Comparison of ENCODE assay signal across 17 cellular contexts in the genomic region with DNA sequence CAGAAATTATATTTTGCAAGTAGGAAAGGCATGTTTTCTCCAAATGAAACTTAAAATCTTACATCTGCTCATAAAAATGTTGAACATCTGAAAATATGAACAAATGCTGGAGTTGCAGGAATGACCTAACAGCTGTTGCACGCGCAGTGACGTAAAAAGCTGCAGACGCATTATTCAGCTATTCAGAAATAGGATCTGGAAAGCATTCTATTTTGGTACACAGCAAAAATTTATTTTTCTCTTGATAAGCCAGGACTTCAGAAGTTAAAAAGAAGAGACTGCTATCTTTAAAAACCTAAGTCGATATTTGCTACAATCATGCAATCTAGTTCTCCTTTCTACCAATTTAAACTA. TPM values are rescaled to one million over a fixed set of nuclear protein-coding genes. Genes with fewer than 3 reads are reported as not detected.
DNase-seq lines count a peak whose midpoint lies in the region; ATAC-seq and TF ChIP-seq lines count a peak whose summit lies in the region.
"Had no signal": no experiment of that assay in that cellular context is flagged by ENCODE, and none has a peak within 500 bp of the region (broad histone marks: within the 10 kb centered on the region; RNA-seq: fewer than 3 reads in every experiment).

No MANE protein-coding gene starts in this region.

- H3K36me3 ChIP-seq in adipocyte (ENCODE audit: control insufficient read depth, insufficient read depth, low read length, severe bottlenecking) (no peaks in the 10 kb centered on the region), ovary (no peaks in the 10 kb centered on the region), vagina (no peaks in the 10 kb centered on the region)
- H3K36me3 ChIP-seq: neutrophil had no signal

- no peak for ATAC-seq in GM21515 (IDR thresholded peaks at IDR 0.05; ENCODE audit: unreplicated experiment)
- ATAC-seq: stimulated activated naive B cell treated with anti-CD40 and anti-IgM and Interleukin-4, amounts not matched to agents 10 μg/mL and 1 μg/mL and 100 μg/mL, for 72 hours had no signal

- TF ChIP-seq CTCF in foreskin fibroblast (IDR thresholded peaks at IDR 0.05; ENCODE audit: low read depth, low read length) (no peak), ovary (IDR thresholded peaks at IDR 0.05) (no peak), vagina (IDR thresholded peaks at IDR 0.05) (no peak), mesothelial cell of epicardium (IDR thresholded peaks at IDR 0.05; ENCODE audit: unreplicated experiment) (no peak)

- H3K27ac ChIP-seq in ovary, result no peak overlapping the region
- peak overlapping the region; percentile 54 for H3K27ac ChIP-seq in vagina
- H3K27ac ChIP-seq: HL-60, neutrophil, SK-N-MC had no signal

- no peaks in the 10 kb centered on the region for H3K27me3 Mint-ChIP-seq in mesothelial cell of epicardium (ENCODE audit: low read depth)

- H3K4me3 Mint-ChIP-seq in mesothelial cell of epicardium, result no peak overlapping the region
- H3K4me3 Mint-ChIP-seq: stimulated activated naive B cell treated with anti-CD40 and anti-IgM and Interleukin-4, amounts not matched to agents 10 μg/mL and 1 μg/mL and 100 μg/mL, for 72 hours had no signal

- no peaks in the 10 kb centered on the region for H3K27me3 ChIP-seq in adipocyte (replicated peaks; ENCODE audit: control insufficient read depth, insufficient read depth, low read length)
- H3K27me3 ChIP-seq in ovary, result no peaks in the 10 kb centered on the region
- no peaks in the 10 kb centered on the region for H3K27me3 ChIP-seq in vagina
- H3K27me3 ChIP-seq: neutrophil had no signal

- TF ChIP-seq EP300 in ovary (IDR thresholded peaks at IDR 0.05), result no peak

- intact Hi-C loops in ovary (cut with DNase I), result loop anchor here in 1 of 4 donors (1.0 kb wide), 1 partner anchor 61 kb away; no protein-coding TSS in a partner anchor
- intact Hi-C loops in vagina (cut with DNase I), result no loop called here

- TF ChIP-seq POLR2A in ovary (IDR thresholded peaks at IDR 0.05) (no peak), vagina (IDR thresholded peaks at IDR 0.05) (no peak)

- peaks cover 15% of the 10 kb centered on the region for H3K9me3 Mint-ChIP-seq in mesothelial cell of epicardium
- H3K9me3 Mint-ChIP-seq: stimulated activated naive B cell treated with anti-CD40 and anti-IgM and Interleukin-4, amounts not matched to agents 10 μg/mL and 1 μg/mL and 100 μg/mL, for 72 hours had no signal

- H3K9me3 ChIP-seq in adipocyte (ENCODE audit: control insufficient read depth, low read length), result peaks cover 13% of the 10 kb centered on the region
- H3K9me3 ChIP-seq in ovary, result no peaks in the 10 kb centered on the region
- H3K9me3 ChIP-seq in vagina, result no peaks in the 10 kb centered on the region
- H3K9me3 ChIP-seq: neutrophil had no signal

- peaks cover 30% of the 10 kb centered on the region for H3K4me1 ChIP-seq in adipocyte (ENCODE audit: control insufficient read depth, insufficient read depth, low read length)
- peaks cover 2% of the 10 kb centered on the region for H3K4me1 ChIP-seq in ovary (ENCODE audit: insufficient read depth)
- no peaks in the 10 kb centered on the region for H3K4me1 ChIP-seq in vagina

- peaks cover 30% of the 10 kb centered on the region for H3K4me1 Mint-ChIP-seq in mesothelial cell of epicardium

- H3K4me3 ChIP-seq in adipocyte (ENCODE audit: low read length) (peak overlapping the region; percentile 78), foreskin fibroblast (ENCODE audit: low read depth in 1 of 2, low read length in 2 of 2) (peak overlapping the region; percentile 39 to 50), ovary (peak overlapping the region; percentile 15), vagina (peak overlapping the region in 1 of 2 donors; percentile 17)
- H3K4me3 ChIP-seq: SK-N-MC had no signal

- H3K9ac ChIP-seq in adipocyte (ENCODE audit: low read length), result peak overlapping the region; percentile 66

- no peak overlapping the region for H3K27ac Mint-ChIP-seq in mesothelial cell of epicardium
- H3K27ac Mint-ChIP-seq: stimulated activated naive B cell treated with anti-CD40 and anti-IgM and Interleukin-4, amounts not matched to agents 10 μg/mL and 1 μg/mL and 100 μg/mL, for 72 hours had no signal

- H3K36me3 Mint-ChIP-seq in mesothelial cell of epicardium, result no peaks in the 10 kb centered on the region
- H3K36me3 Mint-ChIP-seq: stimulated activated naive B cell treated with anti-CD40 and anti-IgM and Interleukin-4, amounts not matched to agents 10 μg/mL and 1 μg/mL and 100 μg/mL, for 72 hours had no signal

- DNase-seq in adipocyte (ENCODE audit: low read depth), result peak; percentile 72
- peak; percentile 69 to 86 for DNase-seq in foreskin fibroblast
- DNase-seq in ovary, result peak; percentile 45 to 71 (median 53)
- DNase-seq in vagina (ENCODE audit: extremely low spot score in 2 of 2), result no peak
- DNase-seq in activated CD4-positive, CD25-positive, alpha-beta regulatory T cell (lab: John Stamatoyannopoulos, UW), result no peak
- no peak for DNase-seq in mesothelial cell of epicardium (ENCODE audit: low spot score in 2 of 2, unreplicated experiment in 2 of 2)
- DNase-seq: activated CD4-positive, alpha-beta T cell treated with anti-CD3 and anti-CD28 coated beads for 1 hour; activated T-cell treated with anti-CD3 and anti-CD28 coated beads, Interleukin-2, amount 50 U/mL, for 1 hour; Calu3; erythroblast; kidney glomerular epithelial cell; NK-92 treated with Interleukin-12 subunit alpha and Interleukin-12 subunit beta, amount 100 ng/mL, for 24 hours; stimulated activated naive B cell treated with anti-CD40 and anti-IgM and Interleukin-4, amounts not matched to agents 10 μg/mL and 1 μg/mL and 100 μg/mL, for 72 hours had no signal

- 14 to 18% (median 14%) methylated on average over 5 of the region's 5 CpGs for WGBS in ovary, 3 donors

RNA-seq across cellular contexts. Expression of gene STARD13, which starts 36.9 kb away (rescaled TPM):
- total RNA-seq in ovary (10 to 100 TPM in 6 of 7 donors, 1 to 10 TPM in 1; 8.1 to 31.5 (median 14.0) TPM), vagina (33.1 TPM), mesothelial cell of epicardium (21.3 to 24.5 TPM (median 23.0 TPM) in 3 replicates)
- 10 to 100 TPM in 1 of 2 donors, 1 to 10 TPM in 1; 7.2 to 17.1 TPM for polyA plus RNA-seq in ovary

Comparison
In these comparisons a context has a peak if more than half of its experiments do, and no peak if none do; other contexts are left out.
1. DNase-seq: peak in adipocyte (single experiment), foreskin fibroblast (2 of 2) and ovary (5 of 5); none in vagina (0 of 2), activated CD4-positive, CD25-positive, alpha-beta regulatory T cell (0 of 4) and mesothelial cell of epicardium (0 of 2).